ENCODE assay signal across 1 cellular context in genomic region chr10:44864637-44865288, GRCh38.
TF ChIP-seq lines count a peak whose summit lies in the region.

No MANE protein-coding gene starts in this region.

TF ChIP-seq in HepG2, 621 proteins besides CTCF, POLR2A, EP300 and RAD21 (continued from another document and continues in another):
- peak; percentile 37 to 75; a peak in 3 of 4 replicates for TF ChIP-seq HMGXB4 (CRISPR knock-in tag; IDR thresholded peaks at IDR 0.05; ENCODE audit: borderline replicate concordance in 1 of 2, low read depth in 1 of 2)
- TF ChIP-seq XRCC5 (optimal IDR thresholded peaks at IDR 0.05; ENCODE audit: low read length), result peak; percentile 88
- TF ChIP-seq ZFY (CRISPR knock-in tag; IDR thresholded peaks at IDR 0.05), result no peak; the same call in 1 of the 2 replicates
- 0 out of 2 replicates have a peak, but pooled peaks have one; percentile 38 for TF ChIP-seq NAIF1 (CRISPR knock-in tag; IDR thresholded peaks at IDR 0.05; ENCODE audit: borderline replicate concordance)
- TF ChIP-seq USF2 (IDR thresholded peaks at IDR 0.05; ENCODE audit: low read depth, low read length), result peak; percentile 70
- TF ChIP-seq USF2 (CRISPR knock-in tag; IDR thresholded peaks at IDR 0.05; ENCODE audit: borderline replicate concordance), result peak; percentile 83; the same call in 1 of the 2 replicates
- no peak for TF ChIP-seq SIN3A (IDR thresholded peaks at IDR 0.05; ENCODE audit: borderline replicate concordance, low read depth, low read length)
- TF ChIP-seq SPEN (CRISPR knock-in tag; IDR thresholded peaks at IDR 0.05; ENCODE audit: low read depth), result 0 out of 2 replicates have a peak, but pooled peaks have one; percentile 43
- TF ChIP-seq ZNF75D (CRISPR knock-in tag; IDR thresholded peaks at IDR 0.05; ENCODE audit: borderline replicate concordance), result 0 out of 2 replicates have a peak, but pooled peaks have one; percentile 30
- TF ChIP-seq YY1 (IDR thresholded peaks at IDR 0.05; ENCODE audit: insufficient read depth, insufficient replicate concordance, low read depth, low read length), result peak; percentile 45
- 0 out of 2 replicates have a peak, but pooled peaks have one; percentile 35 for TF ChIP-seq ZNF12 (CRISPR knock-in tag; IDR thresholded peaks at IDR 0.05)
- TF ChIP-seq ZFP91 (CRISPR knock-in tag; IDR thresholded peaks at IDR 0.05; ENCODE audit: borderline replicate concordance), result peak; percentile 88
- 0 out of 2 replicates have a peak, but pooled peaks have one; percentile 24 for TF ChIP-seq FOSL2 (CRISPR knock-in tag; IDR thresholded peaks at IDR 0.05)
- TF ChIP-seq SAP130 (CRISPR knock-in tag; IDR thresholded peaks at IDR 0.05; ENCODE audit: low read depth), result 0 out of 2 replicates have a peak, but pooled peaks have one; percentile 15
- peak; percentile 84 for TF ChIP-seq STAG1 (CRISPR knock-in tag; IDR thresholded peaks at IDR 0.05)
- peak; percentile 65; the same call in 1 of the 2 replicates for TF ChIP-seq BHLHE40 (IDR thresholded peaks at IDR 0.05; ENCODE audit: low read length)
- no peak for TF ChIP-seq KMT2A (CRISPR knock-in tag; IDR thresholded peaks at IDR 0.05)
- peak; percentile 65 for TF ChIP-seq ZNF687 (CRISPR knock-in tag; IDR thresholded peaks at IDR 0.05)
- TF ChIP-seq ZNF556 (CRISPR knock-in tag; IDR thresholded peaks at IDR 0.05; ENCODE audit: borderline replicate concordance), result peak; percentile 85; the same call in 1 of the 2 replicates
- TF ChIP-seq IRF9 (CRISPR knock-in tag; IDR thresholded peaks at IDR 0.05; ENCODE audit: borderline replicate concordance), result peak; percentile 45; the same call in 1 of the 2 replicates
- peak; percentile 37; the same call in 1 of the 2 replicates for TF ChIP-seq ZNF761 (CRISPR knock-in tag; conservative IDR thresholded peaks at IDR 0.05)
- no peak for TF ChIP-seq ZNF251 (CRISPR knock-in tag; IDR thresholded peaks at IDR 0.05)
- TF ChIP-seq MYPOP (CRISPR knock-in tag; IDR thresholded peaks at IDR 0.05), result peak; percentile 87
- TF ChIP-seq ERF (CRISPR knock-in tag; IDR thresholded peaks at IDR 0.05), result peak; percentile 61; the same call in 1 of the 2 replicates
- TF ChIP-seq BCL6 (CRISPR knock-in tag; IDR thresholded peaks at IDR 0.05), result 0 out of 2 replicates have a peak, but pooled peaks have one; percentile 18
- 0 out of 2 replicates have a peak, but pooled peaks have one; percentile 61 for TF ChIP-seq ZNF615 (CRISPR knock-in tag; IDR thresholded peaks at IDR 0.05; ENCODE audit: borderline replicate concordance)
- TF ChIP-seq ZNF501 (CRISPR knock-in tag; IDR thresholded peaks at IDR 0.05), result peak; percentile 55; the same call in 1 of the 2 replicates
- 0 out of 2 replicates have a peak, but pooled peaks have one; percentile 35 for TF ChIP-seq KDM3A (CRISPR knock-in tag; IDR thresholded peaks at IDR 0.05; ENCODE audit: low read depth)
- TF ChIP-seq ZMYM4 (CRISPR knock-in tag; IDR thresholded peaks at IDR 0.05), result 0 out of 2 replicates have a peak, but pooled peaks have one; percentile 38
- peak; percentile 44; the same call in 1 of the 2 replicates for TF ChIP-seq CEBPG (CRISPR knock-in tag; IDR thresholded peaks at IDR 0.05)
- no peak for TF ChIP-seq FIP1L1 (IDR thresholded peaks at IDR 0.05; ENCODE audit: borderline replicate concordance, insufficient read depth, low read depth, low read length)
- peak; percentile 19 for TF ChIP-seq TEAD3 (CRISPR knock-in tag; optimal IDR thresholded peaks at IDR 0.05; ENCODE audit: borderline replicate concordance)
- TF ChIP-seq MTF2 (CRISPR knock-in tag; IDR thresholded peaks at IDR 0.05; ENCODE audit: borderline replicate concordance), result peak; percentile 45; the same call in 1 of the 2 replicates
- peak; percentile 65; the same call in 1 of the 2 replicates for TF ChIP-seq UBTF (CRISPR knock-in tag; IDR thresholded peaks at IDR 0.05)
- TF ChIP-seq ZNF121 (CRISPR knock-in tag; IDR thresholded peaks at IDR 0.05), result peak; percentile 42; the same call in 1 of the 2 replicates
- no peak for TF ChIP-seq ZKSCAN8 (CRISPR knock-in tag; IDR thresholded peaks at IDR 0.05; ENCODE audit: borderline replicate concordance)
- peak; percentile 34 for TF ChIP-seq HNRNPLL (IDR thresholded peaks at IDR 0.05; ENCODE audit: low read depth, low read length, poor library complexity, severe bottlenecking)
- peak; percentile 50; the same call in 1 of the 2 replicates for TF ChIP-seq TFE3 (CRISPR knock-in tag; IDR thresholded peaks at IDR 0.05)
- TF ChIP-seq FOXC1 (CRISPR knock-in tag; IDR thresholded peaks at IDR 0.05; ENCODE audit: borderline replicate concordance), result peak; percentile 63; the same call in 1 of the 2 replicates
- TF ChIP-seq EED (CRISPR knock-in tag; IDR thresholded peaks at IDR 0.05), result no peak
- TF ChIP-seq ZNF550 (CRISPR knock-in tag; IDR thresholded peaks at IDR 0.05; ENCODE audit: borderline replicate concordance), result 0 out of 2 replicates have a peak, but pooled peaks have one; percentile 36
